Comparison of ENCODE assay signal across 13 cellular contexts in genomic region chr4:7772708-7773385, GRCh38.
DNase-seq lines count a peak whose midpoint lies in the region; ATAC-seq and TF ChIP-seq lines count a peak whose summit lies in the region.
"Had no signal": no experiment of that assay in that cellular context is flagged by ENCODE, and none has a peak within 500 bp of the region (broad histone marks: within the 10 kb centered on the region; RNA-seq: fewer than 3 reads in every experiment).

No MANE protein-coding gene starts in this region.

- no peaks in the 10 kb centered on the region for H3K4me1 ChIP-seq in IMR-90 (ENCODE audit: control insufficient read depth, insufficient read depth, low read length)
- peaks cover 8% of the 10 kb centered on the region for H3K4me1 ChIP-seq in fibroblast of lung (ENCODE audit: control insufficient read depth, extremely low read depth, insufficient read depth, low read length)
- no peaks in the 10 kb centered on the region for H3K4me1 ChIP-seq in lower lobe of right lung
- H3K4me1 ChIP-seq in spleen: peaks cover 0 to 16% (median 0%) of the 10 kb centered on the region in 6 donors
- H3K4me1 ChIP-seq: parathyroid adenoma had no signal

- no peak for TF ChIP-seq CTCF in IMR-90 (conservative IDR thresholded peaks at IDR 0.05; ENCODE audit: low read depth, low read length)
- TF ChIP-seq CTCF in fibroblast of lung (conservative IDR thresholded peaks at IDR 0.05 in 1 of 2, IDR thresholded peaks at IDR 0.05 in 1 of 2; ENCODE audit: low read depth in 1 of 2, low read length in 2 of 2): no peak
- TF ChIP-seq CTCF in lower lobe of right lung (IDR thresholded peaks at IDR 0.05): no peak
- TF ChIP-seq CTCF in spleen (IDR thresholded peaks at IDR 0.05 in 8 of 11, conservative IDR thresholded peaks at IDR 0.05 in 3 of 11): no peak

- H2BK5ac ChIP-seq in IMR-90 (ENCODE audit: low read depth, low read length, poor library complexity, severe bottlenecking): no peak overlapping the region

- H2AK5ac ChIP-seq in IMR-90 (ENCODE audit: low read depth, low read length): no peak overlapping the region

- no peak overlapping the region for H3K4me3 ChIP-seq in IMR-90 (ENCODE audit: insufficient read depth, low read depth, low read length)
- H3K4me3 ChIP-seq in fibroblast of lung (replicated peaks in 1 of 4; ENCODE audit: control extremely low read depth in 1 of 4, insufficient read depth in 1 of 4, low read depth in 3 of 4, low read length in 4 of 4): no peak overlapping the region
- no peak overlapping the region for H3K4me3 ChIP-seq in lower lobe of right lung
- H3K4me3 ChIP-seq in spleen: no peak overlapping the region

- no peaks in the 10 kb centered on the region for H3K9me3 ChIP-seq in IMR-90 (ENCODE audit: control insufficient read depth, insufficient read depth, low read length)
- no peaks in the 10 kb centered on the region for H3K9me3 ChIP-seq in fibroblast of lung (ENCODE audit: control insufficient read depth, insufficient read depth, low read depth, low read length)
- no peaks in the 10 kb centered on the region for H3K9me3 ChIP-seq in lower lobe of right lung
- H3K9me3 ChIP-seq in spleen: no peaks in the 10 kb centered on the region

- H3K9me1 ChIP-seq in IMR-90 (ENCODE audit: insufficient read depth, low read length): no peaks in the 10 kb centered on the region

- H2AFZ ChIP-seq in IMR-90 (replicated peaks; ENCODE audit: low read length, poor library complexity): peak overlapping the region; percentile 4
- H2AFZ ChIP-seq in fibroblast of lung (ENCODE audit: low read length): peak overlapping the region; percentile 26
- H2AFZ ChIP-seq: parathyroid adenoma had no signal

- H4K91ac ChIP-seq in IMR-90 (ENCODE audit: insufficient read depth, low read depth, low read length): no peak overlapping the region; the same call in 1 of the 2 replicates

- H3K79me2 ChIP-seq in fibroblast of lung (ENCODE audit: control insufficient read depth, insufficient read depth, low read length): peaks cover 2% of the 10 kb centered on the region
- H3K79me2 ChIP-seq: parathyroid adenoma had no signal

- no peak overlapping the region for H3K4ac ChIP-seq in IMR-90 (ENCODE audit: low read depth, low read length)

- in situ Hi-C loops in IMR-90 (cut with MboI; ENCODE audit: low sequenced_read_pairs): no loop called here

- POLR2A ChIA-PET in IMR-90 (lab: Charles Lee; ENCODE audit: unreplicated experiment): no interaction called here

- no peak overlapping the region for H2BK15ac ChIP-seq in IMR-90 (ENCODE audit: low read depth, low read length)

- CTCF ChIA-PET in IMR-90 (lab: Yijun Ruan, JAX): interaction anchor here (0.6 kb wide), 1 partner anchor 23 kb away, joined by 3 read pairs; no protein-coding TSS in a partner anchor

- no peak overlapping the region for H2BK120ac ChIP-seq in IMR-90 (ENCODE audit: low read depth, low read length)

- H2AK9ac ChIP-seq in IMR-90 (replicated peaks; ENCODE audit: low read depth, low read length, poor library complexity): no peak overlapping the region

- H4K5ac ChIP-seq in IMR-90 (ENCODE audit: low read depth, low read length): no peak overlapping the region

- H3K9ac ChIP-seq in IMR-90 (ENCODE audit: low read depth, low read length) (no peak overlapping the region), fibroblast of lung (ENCODE audit: insufficient read depth, low read length) (peak overlapping the region; percentile 37)
- H3K9ac ChIP-seq: parathyroid adenoma had no signal

- H3K36me3 ChIP-seq in IMR-90 (ENCODE audit: control insufficient read depth, insufficient read depth, low read length): peaks cover 91% of the 10 kb centered on the region
- H3K36me3 ChIP-seq in fibroblast of lung (ENCODE audit: control insufficient read depth, insufficient read depth, low read length): peaks cover 47% of the 10 kb centered on the region
- peaks cover 71% of the 10 kb centered on the region for H3K36me3 ChIP-seq in lower lobe of right lung
- peaks cover 0 to 93% (median 34%) of the 10 kb centered on the region in 6 donors for H3K36me3 ChIP-seq in spleen

- H3K56ac ChIP-seq in IMR-90 (ENCODE audit: extremely low read depth, insufficient read depth, low read length): no peak overlapping the region

- peaks cover 23 to 86% of the 10 kb centered on the region in 2 experiments for H3K79me1 ChIP-seq in IMR-90 (ENCODE audit: low read depth in 1 of 2, low read length in 2 of 2)

- H3K23ac ChIP-seq in IMR-90 (ENCODE audit: low read depth, low read length): no peak overlapping the region

- BruUV-seq in IMR-90 (replicated peaks; lab: Mats Ljungman, UMichigan): no TSS peak

- ATAC-seq in IMR-90 (ENCODE audit: low read depth) (peak; percentile 51), lower lobe of right lung (peak; percentile 33 to 51), GM18861 (IDR thresholded peaks at IDR 0.05; ENCODE audit: unreplicated experiment) (no peak)
- ATAC-seq: CD8-positive, alpha-beta T cell had no signal

- WGBS in IMR-90 (ENCODE audit: extremely low coverage in 2 of 2, insufficient read length in 1 of 2), 2 experiments: 70% methylated on average over 19 of the region's 31 CpGs; no CpG with 5 or more reads in 1 of the 2 experiments
- WGBS in spleen, 5 donors: 71 to 78% (median 74%) methylated on average over 31 of the region's 31 CpGs

- no peak overlapping the region for H3K18ac ChIP-seq in IMR-90 (ENCODE audit: low read depth, low read length)

- H2BK20ac ChIP-seq in IMR-90 (ENCODE audit: low read depth, low read length): no peak overlapping the region

- H3K27me3 ChIP-seq in IMR-90 (ENCODE audit: control insufficient read depth, insufficient read depth, low read length) (no peaks in the 10 kb centered on the region), fibroblast of lung (ENCODE audit: control insufficient read depth, insufficient read depth, low read length) (no peaks in the 10 kb centered on the region), lower lobe of right lung (ENCODE audit: low read depth) (no peaks in the 10 kb centered on the region), spleen (replicated peaks in 1 of 7) (no peaks in the 10 kb centered on the region)

- no peak for TF ChIP-seq RAD21 in IMR-90 (IDR thresholded peaks at IDR 0.05; ENCODE audit: low read length)

- H3K27ac ChIP-seq in IMR-90 (ENCODE audit: insufficient read depth, low read length) (no peak overlapping the region), fibroblast of lung (ENCODE audit: insufficient read depth, low read length) (peak overlapping the region; percentile 38), lower lobe of right lung (no peak overlapping the region), spleen (peak overlapping the region in 1 of 8 donors; percentile 11)
- H3K27ac ChIP-seq: parathyroid adenoma had no signal

- H4K20me1 ChIP-seq in IMR-90 (ENCODE audit: insufficient read depth, low read length) (peaks cover 47% of the 10 kb centered on the region), fibroblast of lung (ENCODE audit: control insufficient read depth, extremely low read depth, insufficient read depth, low read length) (no peaks in the 10 kb centered on the region)

- intact Hi-C loops in IMR-90 (cut with micrococcal nuclease): no loop called here
- intact Hi-C loops in lower lobe of right lung (cut with DNase I): no loop called here
- intact Hi-C loops in spleen (cut with DNase I; ENCODE audit: low total_unique reads): no loop called here

- no peak overlapping the region for H3K14ac ChIP-seq in IMR-90 (replicated peaks; ENCODE audit: low read depth, low read length)

- TF ChIP-seq POLR2A in IMR-90 (IDR thresholded peaks at IDR 0.05; ENCODE audit: low read depth, low read length): no peak
- no peak for TF ChIP-seq POLR2A in spleen (IDR thresholded peaks at IDR 0.05)

- DNase-seq in IMR-90 (no peak), fibroblast of lung (ENCODE audit: low read depth in 2 of 2) (peak in 1 of 2 donors; percentile 32), lower lobe of right lung (no peak), spleen (peak; percentile 75), UCSD-AML1 (lab: John Stamatoyannopoulos, UW; ENCODE audit: unreplicated experiment) (no peak), epidermal melanocyte (ENCODE audit: insufficient read length, low spot score) (no peak)
- DNase-seq in stimulated activated CD8-positive, alpha-beta memory T cell treated with anti-CD3 and anti-CD28 coated beads, Interleukin-4, amount 100 ng/mL, for 48 hours: no peak
- DNase-seq: activated gamma-delta T cell; CD8-positive, alpha-beta T cell; NCI-H2107; T-helper 2 cell had no signal

- H3K4me2 ChIP-seq in IMR-90 (ENCODE audit: low read depth, low read length) (no peak overlapping the region), fibroblast of lung (ENCODE audit: extremely low read depth, insufficient read depth, low read length) (peak overlapping the region; percentile 59)

- dilution Hi-C loops in IMR-90 (cut with HindIII; ENCODE audit: low sequenced_read_pairs, unreplicated experiment): no loop called here

- no peak overlapping the region for H4K8ac ChIP-seq in IMR-90 (ENCODE audit: low read depth in 2 of 2, low read length in 2 of 2)

TF ChIP-seq in IMR-90, 13 proteins besides CTCF, POLR2A, EP300 and RAD21 (continues in another document):
- no peak for TF ChIP-seq USF2 (IDR thresholded peaks at IDR 0.05; ENCODE audit: low read depth, low read length)
- TF ChIP-seq RCOR1 (IDR thresholded peaks at IDR 0.05; ENCODE audit: insufficient replicate concordance, low read length): no peak
- no peak for TF ChIP-seq MAFK (IDR thresholded peaks at IDR 0.05; ENCODE audit: low read depth, low read length)
- no peak for TF ChIP-seq MXI1 (IDR thresholded peaks at IDR 0.05; ENCODE audit: borderline replicate concordance, low read depth, low read length)
- no peak for TF ChIP-seq MAZ (IDR thresholded peaks at IDR 0.05; ENCODE audit: borderline replicate concordance, low read depth, low read length)
- TF ChIP-seq RFX5 (IDR thresholded peaks at IDR 0.05; ENCODE audit: low read depth, low read length): no peak
- TF ChIP-seq BHLHE40 (IDR thresholded peaks at IDR 0.05; ENCODE audit: low read depth, low read length): no peak
- no peak for TF ChIP-seq CHD1 (IDR thresholded peaks at IDR 0.05; ENCODE audit: low read depth, low read length)
- TF ChIP-seq NFE2L2 (IDR thresholded peaks at IDR 0.05; ENCODE audit: low read depth, low read length): no peak
- TF ChIP-seq SMC3 (IDR thresholded peaks at IDR 0.05; ENCODE audit: low read depth, low read length): no peak
